In genomic region chr21:33268736-33269441, GRCh38 we compare ENCODE assay signal across 8 cellular contexts. TPM values are rescaled to one million over a fixed set of nuclear protein-coding genes. Genes with fewer than 3 reads are reported as not detected.
DNase-seq lines count a peak whose midpoint lies in the region; ATAC-seq and TF ChIP-seq lines count a peak whose summit lies in the region.

No MANE protein-coding gene starts in this region.

- H3K36me3 Mint-ChIP-seq in CD14-positive monocyte, result peaks cover 54 to 66% of the 10 kb centered on the region in 2 donors

- H3K27me3 Mint-ChIP-seq in CD14-positive monocyte (ENCODE audit: low read depth in 3 of 3), result peaks cover 0 to 1% (median 0%) of the 10 kb centered on the region in 3 donors

- no peak for DNase-seq in CD14-positive monocyte (ENCODE audit: low spot score)
- DNase-seq in T47D (ENCODE audit: low read depth in 1 of 2, low spot score in 1 of 2), result peak; percentile 73 to 94
- DNase-seq in stimulated activated CD4-positive, alpha-beta T cell treated with anti-CD3 and anti-CD28 coated beads, Interleukin-1b, Interleukin-23, amount 100 ng/mL, for 48 hours, result peak; percentile 60
- DNase-seq in Kasumi-1 (lab: John Stamatoyannopoulos, UW), result no peak
- no peak for DNase-seq in ecto neural progenitor cell (ENCODE audit: low spot score)

- H3K79me2 ChIP-seq in OCI-LY3 (ENCODE audit: low read length), result peaks cover 12% of the 10 kb centered on the region

- peak overlapping the region in 1 of 2 donors; percentile 98 for H3K4me3 Mint-ChIP-seq in CD14-positive monocyte

- in situ Hi-C loops in T47D (cut with HindIII; ENCODE audit: low pct_unique_long_range_greater_than_20kb, low sequenced_read_pairs), result no loop called here

- no peak overlapping the region for H2AFZ ChIP-seq in OCI-LY3 (ENCODE audit: low read depth, low read length)

- no peaks in the 10 kb centered on the region for H3K9me3 Mint-ChIP-seq in CD14-positive monocyte

- H3K9me3 ChIP-seq in OCI-LY3 (ENCODE audit: insufficient read depth, low read length), result no peaks in the 10 kb centered on the region

- H3K4me1 Mint-ChIP-seq in CD14-positive monocyte, result peaks cover 73% of the 10 kb centered on the region

- peak overlapping the region; percentile 93 to 100 (median 99) for H3K27ac Mint-ChIP-seq in CD14-positive monocyte

- TF ChIP-seq CTCF in CD14-positive monocyte (IDR thresholded peaks at IDR 0.05), result no peak
- peak; percentile 8; the same call in 1 of the 2 replicates for TF ChIP-seq CTCF in OCI-LY3 (IDR thresholded peaks at IDR 0.05; ENCODE audit: low read depth, low read length)

- peaks cover 9% of the 10 kb centered on the region; the same call in 1 of the 2 replicates for H4K20me1 ChIP-seq in OCI-LY3 (ENCODE audit: insufficient read depth, low read length)

- H3K4me3 ChIP-seq in OCI-LY3 (ENCODE audit: low read length), result peak overlapping the region; percentile 52

- H3K27me3 ChIP-seq in OCI-LY3 (ENCODE audit: low read depth, low read length), result no peaks in the 10 kb centered on the region

- peak; percentile 48 for ATAC-seq in HG03159 (IDR thresholded peaks at IDR 0.05; ENCODE audit: unreplicated experiment)

- H3K36me3 ChIP-seq in OCI-LY3 (replicated peaks; ENCODE audit: low read depth, low read length), result peaks cover 19% of the 10 kb centered on the region

- intact Hi-C loops in CD14-positive monocyte (cut with micrococcal nuclease), result loop anchor here (2.0 to 5.0 kb wide), 4 partner anchors 32 to 67 kb away; partner anchors contain the start of gene IFNAR1 (in 1 of the 2)

- TF ChIP-seq POLR2A in GM19193 (IDR thresholded peaks at IDR 0.05; ENCODE audit: extremely low read depth, insufficient read depth, insufficient read length), result peak; percentile 57

- peak overlapping the region; percentile 87 for H3K4me2 ChIP-seq in OCI-LY3 (ENCODE audit: low read length)

- H3K9ac ChIP-seq in OCI-LY3 (ENCODE audit: low read length), result peak overlapping the region; percentile 27; the same call in 1 of the 2 replicates

- peak overlapping the region; percentile 82 for H3K27ac ChIP-seq in OCI-LY3 (ENCODE audit: low read length)

- peaks cover 35% of the 10 kb centered on the region for H3K4me1 ChIP-seq in OCI-LY3 (ENCODE audit: low read length)

RNA-seq across cellular contexts. Expression of gene IL10RB, which starts 2.7 kb away (rescaled TPM):
- polyA plus RNA-seq in CD14-positive monocyte, result 100 to 1,000 TPM; 212 to 225 TPM

RNA-seq across cellular contexts. Expression of gene IFNAR2, which starts 39.2 kb away (rescaled TPM):
- polyA plus RNA-seq in CD14-positive monocyte, result 10 to 100 TPM; 47.7 to 79.8 TPM

RNA-seq across cellular contexts. Expression of gene IFNAR1, which starts 55.9 kb away (rescaled TPM):
- 10 to 100 TPM; 56.2 to 95.3 TPM for polyA plus RNA-seq in CD14-positive monocyte

Comparison
In these comparisons a context has a peak if more than half of its experiments do, and no peak if none do; other contexts are left out.
1. DNase-seq: peak in T47D (2 of 2) and stimulated activated CD4-positive, alpha-beta T cell treated with anti-CD3 and anti-CD28 coated beads, Interleukin-1b, Interleukin-23, amount 100 ng/mL, for 48 hours (single experiment); none in CD14-positive monocyte (single experiment), Kasumi-1 (0 of 2) and ecto neural progenitor cell (single experiment).